ENCODE assay signal across 8 cellular contexts in the genomic region with DNA sequence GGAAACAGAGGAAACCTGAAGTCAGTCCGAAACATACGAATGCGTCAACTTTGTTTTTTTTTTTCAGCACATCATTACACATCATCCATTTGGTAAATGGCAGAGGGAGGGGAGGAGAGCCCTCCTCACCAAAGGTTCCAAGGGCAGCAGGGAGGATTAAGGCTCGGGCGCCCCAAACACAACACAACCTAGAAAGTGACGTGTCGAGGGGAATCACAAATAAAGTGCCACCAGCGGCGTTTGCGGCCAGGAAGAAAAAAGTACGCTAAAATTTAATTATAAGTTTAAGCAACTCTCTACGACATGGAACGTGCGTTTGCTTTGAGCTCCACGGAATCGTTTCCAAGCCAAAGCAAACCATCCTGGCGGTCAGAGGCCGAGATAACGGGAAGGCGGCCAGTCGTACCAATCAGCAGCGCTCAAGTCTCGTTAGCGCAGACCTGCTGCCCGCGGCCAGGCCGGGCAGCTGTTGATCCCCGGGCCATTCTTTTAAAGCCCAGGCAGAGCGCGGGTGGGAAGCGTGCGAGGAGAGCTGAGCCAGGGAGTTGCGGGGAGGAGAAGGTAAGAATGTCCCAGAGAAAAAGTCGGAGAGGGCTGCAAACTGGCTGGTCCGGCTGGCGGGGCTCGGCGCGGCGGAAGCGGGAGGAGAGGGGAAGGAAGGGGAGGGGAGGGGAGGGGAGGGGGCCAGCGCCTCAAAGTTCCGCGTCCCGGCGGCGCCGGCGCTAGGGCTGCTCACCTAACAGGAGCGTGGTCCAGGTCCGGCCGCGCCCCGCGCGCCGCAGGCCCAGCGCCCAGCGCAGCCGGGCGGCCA. TPM values are rescaled to one million over a fixed set of nuclear protein-coding genes. Genes with fewer than 3 reads are reported as not detected.
DNase-seq lines count a peak whose midpoint lies in the region; ATAC-seq and TF ChIP-seq lines count a peak whose summit lies in the region.

No MANE protein-coding gene starts in this region.

- CTCF ChIA-PET in activated CD4-positive, alpha-beta memory T cell treated with anti-CD3 and anti-CD28 coated beads for 36 hours (lab: Charles Lee): interaction anchor here (0.5 to 1.8 kb wide), 4 partner anchors 25 to 213 kb away, joined by 3 to 4 read pairs (median 3); no protein-coding TSS in a partner anchor

- no peak for TF ChIP-seq CTCF in lung (IDR thresholded peaks at IDR 0.05; ENCODE audit: control extremely low read depth, extremely low read depth)

- H3K36me3 ChIP-seq in lung (ENCODE audit: control insufficient read depth in 2 of 2, insufficient read depth in 2 of 2, low read length in 2 of 2): no peaks in the 10 kb centered on the region

- H3K27me3 Mint-ChIP-seq in activated CD4-positive, alpha-beta memory T cell treated with anti-CD3 and anti-CD28 coated beads for 36 hours: no peaks in the 10 kb centered on the region
- H3K27me3 Mint-ChIP-seq in effector memory CD8-positive, alpha-beta T cell: no peaks in the 10 kb centered on the region

- H3K4me3 Mint-ChIP-seq in activated CD4-positive, alpha-beta memory T cell treated with anti-CD3 and anti-CD28 coated beads for 36 hours: peak overlapping the region; percentile 85
- peak overlapping the region; percentile 99 for H3K4me3 Mint-ChIP-seq in effector memory CD8-positive, alpha-beta T cell

- 0% methylated on average over 39 to 61 of the region's 61 CpGs for WGBS in lung, 2 donors

- peak overlapping the region; percentile 95 for H3K27ac ChIP-seq in lung (ENCODE audit: low read depth in 1 of 2, low read length in 1 of 2)

- H3K36me3 Mint-ChIP-seq in activated CD4-positive, alpha-beta memory T cell treated with anti-CD3 and anti-CD28 coated beads for 36 hours: no peaks in the 10 kb centered on the region
- peaks cover 7% of the 10 kb centered on the region for H3K36me3 Mint-ChIP-seq in effector memory CD8-positive, alpha-beta T cell (ENCODE audit: insufficient read depth)

- ATAC-seq in HG02678 (IDR thresholded peaks at IDR 0.05; ENCODE audit: unreplicated experiment) (peak; percentile 16), lung (ENCODE audit: insufficient read depth, low FRiP score) (no peak)
- peak; percentile 17 for ATAC-seq in effector memory CD8-positive, alpha-beta T cell (replicated peaks)

- DNase-seq in GM03348 (ENCODE audit: low spot score) (peak; percentile 73), NCI-H446 treated with DMSO at 0.1 percent for 48 hours (lab: John Stamatoyannopoulos, UW) (peak; percentile 42), lung (ENCODE audit: low spot score) (peak; percentile 58), NCI-H1694 treated with DMSO at 0.1 percent for 48 hours (lab: John Stamatoyannopoulos, UW) (no peak)
- peak; percentile 58 for DNase-seq in activated CD4-positive, alpha-beta memory T cell treated with anti-CD3 and anti-CD28 coated beads for 36 hours
- peak; percentile 37 to 49 (median 39) for DNase-seq in effector memory CD8-positive, alpha-beta T cell
- DNase-seq in stimulated activated CD8-positive, alpha-beta memory T cell treated with anti-CD3 and anti-CD28 coated beads, Interleukin-4, amount 100 ng/mL, for 24 hours (ENCODE audit: low read depth): peak; percentile 23

- peaks cover 2 to 12% of the 10 kb centered on the region in 2 donors for H3K4me1 ChIP-seq in lung (ENCODE audit: control insufficient read depth in 2 of 2, insufficient read depth in 2 of 2, low read length in 2 of 2)

- intact Hi-C loops in activated CD4-positive, alpha-beta memory T cell treated with anti-CD3 and anti-CD28 coated beads for 36 hours (cut with micrococcal nuclease): loop anchor here (1.0 to 10.0 kb wide), 10 partner anchors 136 to 1116 kb away; partner anchors contain the start of genes EEPD1, HERPUD2 and SEPTIN7

- POLR2A ChIA-PET in activated CD4-positive, alpha-beta memory T cell treated with anti-CD3 and anti-CD28 coated beads for 36 hours (lab: Charles Lee): interaction anchor here (1.4 kb wide), 1 partner anchor 45 kb away, joined by 5 read pairs; no protein-coding TSS in a partner anchor

- no peaks in the 10 kb centered on the region for H3K9me3 Mint-ChIP-seq in activated CD4-positive, alpha-beta memory T cell treated with anti-CD3 and anti-CD28 coated beads for 36 hours
- H3K9me3 Mint-ChIP-seq in effector memory CD8-positive, alpha-beta T cell: no peaks in the 10 kb centered on the region

- H3K4me1 Mint-ChIP-seq in activated CD4-positive, alpha-beta memory T cell treated with anti-CD3 and anti-CD28 coated beads for 36 hours (ENCODE audit: low read depth): peaks cover 34% of the 10 kb centered on the region
- H3K4me1 Mint-ChIP-seq in effector memory CD8-positive, alpha-beta T cell (ENCODE audit: low read depth in 2 of 2): peaks cover 29 to 40% of the 10 kb centered on the region in 2 donors

- H3K27me3 ChIP-seq in lung (ENCODE audit: control insufficient read depth, insufficient read depth): no peaks in the 10 kb centered on the region

- peak overlapping the region; percentile 85 for H3K4me3 ChIP-seq in lung

- H3K9me3 ChIP-seq in lung (ENCODE audit: control insufficient read depth in 2 of 2, insufficient read depth in 1 of 2, low read length in 1 of 2): no peaks in the 10 kb centered on the region

- H3K27ac Mint-ChIP-seq in activated CD4-positive, alpha-beta memory T cell treated with anti-CD3 and anti-CD28 coated beads for 36 hours: peak overlapping the region; percentile 90
- H3K27ac Mint-ChIP-seq in effector memory CD8-positive, alpha-beta T cell: peak overlapping the region; percentile 97 to 99

RNA-seq across cellular contexts. Expression of gene DPY19L1, which starts 0.7 kb away (rescaled TPM):
- total RNA-seq in activated CD4-positive, alpha-beta memory T cell treated with anti-CD3 and anti-CD28 coated beads for 36 hours: 10 to 100 TPM; 13.0 to 20.3 TPM
- total RNA-seq in lung: 10 to 100 TPM; 46.1 to 83.3 TPM
- 10 to 100 TPM; 10.4 to 19.4 TPM for polyA plus RNA-seq in lung
